Comparison of ENCODE assay signal across 9 cellular contexts in genomic region chr1:111605553-111605952, GRCh38. TPM values are rescaled to one million over a fixed set of nuclear protein-coding genes. Genes with fewer than 3 reads are reported as not detected.
DNase-seq lines count a peak whose midpoint lies in the region; ATAC-seq lines count a peak whose summit lies in the region.
"Had no signal": no experiment of that assay in that cellular context is flagged by ENCODE, and none has a peak within 500 bp of the region (broad histone marks: within the 10 kb centered on the region; RNA-seq: fewer than 3 reads in every experiment).

No MANE protein-coding gene starts in this region.

- POLR2A ChIA-PET in naive thymus-derived CD8-positive, alpha-beta T cell (lab: Charles Lee) = interaction anchor here (0.5 to 5.6 kb wide), 5 partner anchors 10 to 97 kb away, joined by 4 to 61 read pairs (median 23); partner anchors contain the start of gene RAP1A

- peaks cover 62% of the 10 kb centered on the region for H3K4me1 ChIP-seq in CD4-positive, CD25-positive, alpha-beta regulatory T cell (ENCODE audit: control insufficient read depth, insufficient read depth, low read length, poor library complexity, severe bottlenecking)
- H3K4me1 ChIP-seq in effector memory CD4-positive, alpha-beta T cell (ENCODE audit: control insufficient read depth, insufficient read depth, low read length, poor library complexity, severe bottlenecking) = peaks cover 44% of the 10 kb centered on the region

- H3K4me1 Mint-ChIP-seq in CD4-positive, CD25-positive, alpha-beta regulatory T cell = peaks cover 32 to 63% (median 49%) of the 10 kb centered on the region in 4 donors
- peaks cover 34 to 63% (median 62%) of the 10 kb centered on the region in 4 donors for H3K4me1 Mint-ChIP-seq in naive thymus-derived CD8-positive, alpha-beta T cell

- H3K9me3 ChIP-seq in CD4-positive, CD25-positive, alpha-beta regulatory T cell (ENCODE audit: control insufficient read depth in 2 of 2, low read length in 2 of 2) = no peaks in the 10 kb centered on the region
- no peaks in the 10 kb centered on the region for H3K9me3 ChIP-seq in effector memory CD4-positive, alpha-beta T cell (ENCODE audit: control insufficient read depth, low read length)

- H3K27me3 Mint-ChIP-seq in CD4-positive, CD25-positive, alpha-beta regulatory T cell = peaks cover 4% of the 10 kb centered on the region
- no peaks in the 10 kb centered on the region for H3K27me3 Mint-ChIP-seq in naive thymus-derived CD8-positive, alpha-beta T cell

- H3K27ac Mint-ChIP-seq in CD4-positive, CD25-positive, alpha-beta regulatory T cell = peak overlapping the region; percentile 87 to 96 (median 94)
- peak overlapping the region; percentile 44 to 97 (median 89) for H3K27ac Mint-ChIP-seq in naive thymus-derived CD8-positive, alpha-beta T cell

- DNase-seq in CD4-positive, CD25-positive, alpha-beta regulatory T cell = no peak
- DNase-seq in NCI-H2227 (lab: John Stamatoyannopoulos, UW; ENCODE audit: unreplicated experiment) = peak; percentile 43
- no peak for DNase-seq in effector memory CD4-positive, alpha-beta T cell
- DNase-seq in naive thymus-derived CD8-positive, alpha-beta T cell = no peak
- DNase-seq in activated CD4-positive, CD25-positive, alpha-beta regulatory T cell (lab: John Stamatoyannopoulos, UW) = no peak
- DNase-seq in foreskin melanocyte = no peak
- DNase-seq in NCI-H1048 (lab: John Stamatoyannopoulos, UW) = no peak
- DNase-seq: NCI-H1436 had no signal

- H3K36me3 ChIP-seq in CD4-positive, CD25-positive, alpha-beta regulatory T cell (ENCODE audit: control insufficient read depth, insufficient read depth, low read length) = no peaks in the 10 kb centered on the region
- H3K36me3 ChIP-seq in effector memory CD4-positive, alpha-beta T cell (ENCODE audit: control insufficient read depth, insufficient read depth, low read length) = no peaks in the 10 kb centered on the region

- no peak for ATAC-seq in CD4-positive, CD25-positive, alpha-beta regulatory T cell (ENCODE audit: low read depth in 2 of 2)
- no peak for ATAC-seq in naive thymus-derived CD8-positive, alpha-beta T cell
- ATAC-seq in GM18858 (IDR thresholded peaks at IDR 0.05; ENCODE audit: unreplicated experiment) = no peak

- H3K36me3 Mint-ChIP-seq in CD4-positive, CD25-positive, alpha-beta regulatory T cell = no peaks in the 10 kb centered on the region
- no peaks in the 10 kb centered on the region for H3K36me3 Mint-ChIP-seq in naive thymus-derived CD8-positive, alpha-beta T cell

- no peak overlapping the region for H3K4me3 ChIP-seq in CD4-positive, CD25-positive, alpha-beta regulatory T cell (ENCODE audit: low read depth, low read length)
- H3K4me3 ChIP-seq in effector memory CD4-positive, alpha-beta T cell (ENCODE audit: insufficient read depth, low read depth, low read length, poor library complexity, severe bottlenecking) = no peak overlapping the region

- peak overlapping the region in 1 of 4 donors; percentile 12 for H3K4me3 Mint-ChIP-seq in CD4-positive, CD25-positive, alpha-beta regulatory T cell
- H3K4me3 Mint-ChIP-seq in naive thymus-derived CD8-positive, alpha-beta T cell = peak overlapping the region in 5 of 10 donors; percentile 26 to 58 (median 47)

- H3K9me3 Mint-ChIP-seq in CD4-positive, CD25-positive, alpha-beta regulatory T cell = peaks cover 0 to 1% (median 0%) of the 10 kb centered on the region in 7 donors
- H3K9me3 Mint-ChIP-seq in naive thymus-derived CD8-positive, alpha-beta T cell = no peaks in the 10 kb centered on the region

- no peaks in the 10 kb centered on the region for H3K27me3 ChIP-seq in CD4-positive, CD25-positive, alpha-beta regulatory T cell (ENCODE audit: control insufficient read depth, insufficient read depth, low read length)
- H3K27me3 ChIP-seq in effector memory CD4-positive, alpha-beta T cell (replicated peaks; ENCODE audit: control insufficient read depth, insufficient read depth, low read length, poor library complexity, severe bottlenecking) = no peaks in the 10 kb centered on the region

- peak overlapping the region; percentile 77 for H3K27ac ChIP-seq in CD4-positive, CD25-positive, alpha-beta regulatory T cell (ENCODE audit: insufficient read depth, low read length, poor library complexity, severe bottlenecking)
- H3K27ac ChIP-seq in effector memory CD4-positive, alpha-beta T cell (ENCODE audit: insufficient read depth, low read length, poor library complexity, severe bottlenecking) = peak overlapping the region; percentile 49

RNA-seq across cellular contexts. Expression of gene RAP1A, which starts 14.0 kb away (rescaled TPM):
- 143 TPM for total RNA-seq in CD4-positive, CD25-positive, alpha-beta regulatory T cell
- 10 to 100 TPM; 72.8 to 91.3 (median 78.2) TPM for polyA plus RNA-seq in CD4-positive, CD25-positive, alpha-beta regulatory T cell
- 100 to 1,000 TPM; 124 to 130 TPM for total RNA-seq in naive thymus-derived CD8-positive, alpha-beta T cell
- polyA plus RNA-seq in naive thymus-derived CD8-positive, alpha-beta T cell = 10 to 100 TPM; 43.4 to 53.9 (median 50.0) TPM
